In genomic region chr14:20781805-20782204, GRCh38 we compare ENCODE assay signal across 11 cellular contexts. TPM values are rescaled to one million over a fixed set of nuclear protein-coding genes. Genes with fewer than 3 reads are reported as not detected.
A peak's percentile ranks its signal among the peaks of the same experiment; 100 is the strongest.
DNase-seq lines count a peak whose midpoint lies in the region; ATAC-seq and TF ChIP-seq lines count a peak whose summit lies in the region.
"Had no signal": no experiment of that assay in that cellular context is flagged by ENCODE, and none has a peak within 500 bp of the region (broad histone marks: within the 10 kb centered on the region; RNA-seq: fewer than 3 reads in every experiment).

No MANE protein-coding gene starts in this region.

- no peak for TF ChIP-seq CTCF in Loucy (conservative IDR thresholded peaks at IDR 0.05; ENCODE audit: low read length)
- no peak for TF ChIP-seq CTCF in neural progenitor cell (IDR thresholded peaks at IDR 0.05)

- peak overlapping the region; percentile 54 for H2AFZ ChIP-seq in Loucy (ENCODE audit: low read length)
- peak overlapping the region; percentile 90 for H2AFZ ChIP-seq in neural progenitor cell (replicated peaks)

- peak overlapping the region; percentile 63 for H3K9ac ChIP-seq in Loucy (ENCODE audit: low read depth, low read length, poor library complexity, severe bottlenecking)
- no peak overlapping the region for H3K9ac ChIP-seq in neural progenitor cell

- ATAC-seq in effector memory CD8-positive, alpha-beta T cell (replicated peaks), result peak; percentile 49
- ATAC-seq in HG03196 (IDR thresholded peaks at IDR 0.05; ENCODE audit: unreplicated experiment), result no peak

- H4K20me1 ChIP-seq in Loucy (ENCODE audit: insufficient read depth, low read length, poor library complexity, severe bottlenecking) (no peaks in the 10 kb centered on the region), neural progenitor cell (ENCODE audit: low read depth) (no peaks in the 10 kb centered on the region)

- peak overlapping the region; percentile 32 for H3K27ac ChIP-seq in CD4-positive, alpha-beta memory T cell (ENCODE audit: low read depth, low read length)
- H3K27ac ChIP-seq in neural progenitor cell, result no peak overlapping the region
- H3K27ac ChIP-seq: RWPE1 had no signal

- CTCF ChIA-PET in CD4-positive, alpha-beta memory T cell (lab: Charles Lee; ENCODE audit: partially characterized antibody), result interaction anchor here (0.8 to 2.4 kb wide), 6 partner anchors 11 to 367 kb away, joined by 3 to 12 read pairs (median 4); no protein-coding TSS in a partner anchor

- no peaks in the 10 kb centered on the region for H3K9me3 ChIP-seq in CD4-positive, alpha-beta memory T cell (ENCODE audit: control insufficient read depth in 1 of 2, low read length in 2 of 2)
- H3K9me3 ChIP-seq in Loucy (ENCODE audit: insufficient read depth, low read depth, low read length) (no peaks in the 10 kb centered on the region), neural progenitor cell (ENCODE audit: low read depth) (no peaks in the 10 kb centered on the region)

- DNase-seq in CD4-positive, alpha-beta memory T cell, result peak in 1 of 5 donors; percentile 7
- no peak for DNase-seq in effector memory CD8-positive, alpha-beta T cell
- DNase-seq in neural progenitor cell (ENCODE audit: low spot score), result no peak
- DNase-seq in NCI-H226, result no peak
- DNase-seq in DMS 273 treated with DMSO at 0.1 percent for 48 hours (lab: John Stamatoyannopoulos, UW), result no peak
- DNase-seq in HUDEP-2 (lab: John Stamatoyannopoulos, UW; ENCODE audit: unreplicated experiment in 76 of 76), result no peak
- DNase-seq: DMS53 had no signal

- no peaks in the 10 kb centered on the region for H3K9me2 ChIP-seq in Loucy (replicated peaks; ENCODE audit: low read depth, low read length)

- peaks cover 43% of the 10 kb centered on the region for H3K4me1 ChIP-seq in CD4-positive, alpha-beta memory T cell (ENCODE audit: insufficient read depth, low read length)
- H3K4me1 ChIP-seq in Loucy (ENCODE audit: insufficient read depth, low read length, poor library complexity, severe bottlenecking) (peaks cover 24% of the 10 kb centered on the region), neural progenitor cell (peaks cover 22% of the 10 kb centered on the region)

- intact Hi-C loops in CD4-positive, alpha-beta memory T cell (cut with micrococcal nuclease), result loop anchor here (1.0 to 5.0 kb wide), 2 partner anchors 55 to 169 kb away; no protein-coding TSS in a partner anchor

- no peaks in the 10 kb centered on the region for H3K27me3 Mint-ChIP-seq in CD4-positive, alpha-beta memory T cell
- no peaks in the 10 kb centered on the region for H3K27me3 Mint-ChIP-seq in effector memory CD8-positive, alpha-beta T cell
- peaks cover 2% of the 10 kb centered on the region for H3K27me3 Mint-ChIP-seq in neural progenitor cell (ENCODE audit: insufficient read depth, low read depth)

- no peaks in the 10 kb centered on the region for H3K9me3 Mint-ChIP-seq in CD4-positive, alpha-beta memory T cell
- no peaks in the 10 kb centered on the region for H3K9me3 Mint-ChIP-seq in effector memory CD8-positive, alpha-beta T cell
- H3K9me3 Mint-ChIP-seq in neural progenitor cell, result peaks cover 2% of the 10 kb centered on the region

- peak overlapping the region; percentile 94 for H3K4me2 ChIP-seq in Loucy (ENCODE audit: low read depth, low read length, poor library complexity, severe bottlenecking)
- H3K4me2 ChIP-seq in neural progenitor cell, result peak overlapping the region; percentile 50

- H3K36me3 ChIP-seq in CD4-positive, alpha-beta memory T cell (ENCODE audit: insufficient read depth, low read length), result no peaks in the 10 kb centered on the region
- no peaks in the 10 kb centered on the region for H3K36me3 ChIP-seq in Loucy (ENCODE audit: insufficient read depth, low read length)
- no peaks in the 10 kb centered on the region for H3K36me3 ChIP-seq in neural progenitor cell

- H3K36me3 Mint-ChIP-seq in CD4-positive, alpha-beta memory T cell, result peaks cover 0 to 8% of the 10 kb centered on the region in 2 donors
- H3K36me3 Mint-ChIP-seq in effector memory CD8-positive, alpha-beta T cell (ENCODE audit: insufficient read depth), result no peaks in the 10 kb centered on the region
- no peaks in the 10 kb centered on the region for H3K36me3 Mint-ChIP-seq in neural progenitor cell

- POLR2A ChIA-PET in CD4-positive, alpha-beta memory T cell (lab: Charles Lee; ENCODE audit: partially characterized antibody), result interaction anchor here (0.8 to 2.1 kb wide), 3 partner anchors 98 to 310 kb away, joined by 3 to 6 read pairs (median 6); no protein-coding TSS in a partner anchor

- H3K79me2 ChIP-seq in Loucy (ENCODE audit: insufficient read depth, low read length) (no peaks in the 10 kb centered on the region), neural progenitor cell (ENCODE audit: low read depth) (no peaks in the 10 kb centered on the region)

- H3K27me3 ChIP-seq in CD4-positive, alpha-beta memory T cell (ENCODE audit: insufficient read depth, low read length), result no peaks in the 10 kb centered on the region
- H3K27me3 ChIP-seq in Loucy (ENCODE audit: insufficient read depth, low read length, poor library complexity, severe bottlenecking) (no peaks in the 10 kb centered on the region), neural progenitor cell (no peaks in the 10 kb centered on the region)

- peak overlapping the region; percentile 23 to 68 for H3K4me3 ChIP-seq in CD4-positive, alpha-beta memory T cell (ENCODE audit: low read length in 2 of 2)
- H3K4me3 ChIP-seq in Loucy (ENCODE audit: low read length, poor library complexity, severe bottlenecking), result peak overlapping the region; percentile 72
- no peak overlapping the region for H3K4me3 ChIP-seq in neural progenitor cell

- peaks cover 25 to 50% (median 41%) of the 10 kb centered on the region in 4 donors for H3K4me1 Mint-ChIP-seq in CD4-positive, alpha-beta memory T cell
- peaks cover 25 to 31% of the 10 kb centered on the region in 2 donors for H3K4me1 Mint-ChIP-seq in effector memory CD8-positive, alpha-beta T cell (ENCODE audit: low read depth in 2 of 2)
- peaks cover 17% of the 10 kb centered on the region for H3K4me1 Mint-ChIP-seq in neural progenitor cell

- H3F3A ChIP-seq in Loucy (ENCODE audit: low read depth) (0 out of 2 replicates have a peak, but pooled peaks cover 7% of the 10 kb centered on the region), neural progenitor cell (ENCODE audit: low read depth) (peaks cover 20% of the 10 kb centered on the region)

- H3K27ac Mint-ChIP-seq in CD4-positive, alpha-beta memory T cell, result peak overlapping the region; percentile 82 to 95 (median 86)
- H3K27ac Mint-ChIP-seq in effector memory CD8-positive, alpha-beta T cell, result peak overlapping the region; percentile 80 to 97
- peak overlapping the region; percentile 7 for H3K27ac Mint-ChIP-seq in neural progenitor cell

- peak overlapping the region; percentile 81 to 95 (median 86) for H3K4me3 Mint-ChIP-seq in CD4-positive, alpha-beta memory T cell
- peak overlapping the region; percentile 67 to 76 for H3K4me3 Mint-ChIP-seq in effector memory CD8-positive, alpha-beta T cell
- H3K4me3 Mint-ChIP-seq in neural progenitor cell, result no peak overlapping the region

RNA-seq across cellular contexts. Expression of gene RNASE6, which starts 0.7 kb away (rescaled TPM):
- 1 to 10 TPM; 4.5 to 4.8 TPM for total RNA-seq in CD4-positive, alpha-beta memory T cell
- polyA plus RNA-seq in CD4-positive, alpha-beta memory T cell, result 10 to 100 TPM; 11.8 to 15.8 TPM
- total RNA-seq in neural progenitor cell (ENCODE audit: low replicate concordance), result not detected in 2 replicates

RNA-seq across cellular contexts. Expression of gene EDDM3B, which starts 13.6 kb away (rescaled TPM):
- total RNA-seq in CD4-positive, alpha-beta memory T cell, result not detected
- not detected for polyA plus RNA-seq in CD4-positive, alpha-beta memory T cell
- total RNA-seq in neural progenitor cell (ENCODE audit: low replicate concordance), result not detected in 2 replicates
- polyA plus RNA-seq: small intestine had no signal

RNA-seq across cellular contexts. Expression of gene RNASE1, which starts 20.8 kb away (rescaled TPM):
- 1 to 10 TPM; 4.9 to 5.3 TPM for total RNA-seq in CD4-positive, alpha-beta memory T cell
- not detected for polyA plus RNA-seq in CD4-positive, alpha-beta memory T cell
- 5.7 TPM in 1 of 2 replicates, not detected in the other for total RNA-seq in neural progenitor cell (ENCODE audit: low replicate concordance)

RNA-seq across cellular contexts. Expression of gene EDDM3A, which starts 36.1 kb away (rescaled TPM):
- not detected for total RNA-seq in CD4-positive, alpha-beta memory T cell
- not detected for polyA plus RNA-seq in CD4-positive, alpha-beta memory T cell
- total RNA-seq in neural progenitor cell (ENCODE audit: low replicate concordance), result not detected in 2 replicates
- polyA plus RNA-seq: small intestine had no signal

Comparison
In these comparisons a context has a peak if more than half of its experiments do, and no peak if none do; other contexts are left out.
1. H3K27ac Mint-ChIP-seq: peak in every context shown above with its lines; median percentile 88 in effector memory CD8-positive, alpha-beta T cell; 86 in CD4-positive, alpha-beta memory T cell; 7 in neural progenitor cell.